In the genomic region with DNA sequence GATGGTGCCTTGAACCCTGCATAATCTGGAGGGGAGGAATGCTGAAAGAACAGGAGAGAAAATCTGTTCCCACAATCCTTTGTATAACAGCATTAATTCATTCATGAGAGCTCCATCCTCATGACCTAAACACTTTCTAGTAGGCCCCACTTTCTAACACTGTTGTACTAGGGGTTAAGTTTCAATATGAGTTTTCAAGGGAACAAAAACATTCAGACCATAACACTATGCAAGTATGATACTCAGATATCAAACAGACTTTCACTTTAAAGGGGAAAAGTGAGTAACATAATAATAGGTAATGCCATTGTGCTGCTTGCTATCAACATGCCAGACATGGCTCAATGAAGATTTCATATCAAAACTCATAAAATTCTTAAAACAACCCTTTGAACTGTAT, we compare ENCODE assay signal across 15 cellular contexts. TPM values are rescaled to one million over a fixed set of nuclear protein-coding genes. Genes with fewer than 3 reads are reported as not detected.
DNase-seq lines count a peak whose midpoint lies in the region; ATAC-seq lines count a peak whose summit lies in the region.
"Had no signal": no experiment of that assay in that cellular context is flagged by ENCODE, and none has a peak within 500 bp of the region (broad histone marks: within the 10 kb centered on the region; RNA-seq: fewer than 3 reads in every experiment).

No MANE protein-coding gene starts in this region.

- H3K27ac Mint-ChIP-seq in activated T-cell treated with anti-CD3 and anti-CD28 coated beads, Interleukin-2, amount 50 U/mL, for 72 hours, result no peak overlapping the region
- no peak overlapping the region for H3K27ac Mint-ChIP-seq in effector memory CD8-positive, alpha-beta T cell
- H3K27ac Mint-ChIP-seq in activated T-helper 17 cell treated with anti-CD3 and anti-CD28 coated beads, Interleukin-2, amount 50 U/mL, for 72 hours, result no peak overlapping the region
- H3K27ac Mint-ChIP-seq: activated naive CD4-positive, alpha-beta T cell treated with anti-CD3 and anti-CD28 coated beads, Interleukin-2, amount 50 U/mL, for 24 hours had no signal

- peak; percentile 69 to 77 for ATAC-seq in activated T-cell treated with anti-CD3 and anti-CD28 coated beads, Interleukin-2, amount 50 U/mL, for 72 hours (replicated peaks in 1 of 2)
- ATAC-seq in HG02870 (IDR thresholded peaks at IDR 0.05; ENCODE audit: unreplicated experiment) (peak; percentile 26), HG03460 (IDR thresholded peaks at IDR 0.05; ENCODE audit: unreplicated experiment) (peak; percentile 26)
- no peak for ATAC-seq in effector memory CD8-positive, alpha-beta T cell (replicated peaks)
- ATAC-seq in activated T-helper 17 cell treated with anti-CD3 and anti-CD28 coated beads, Interleukin-2, amount 50 U/mL, for 72 hours (replicated peaks), result no peak

- peaks cover 3 to 4% of the 10 kb centered on the region in 2 donors for H3K9me3 Mint-ChIP-seq in activated T-cell treated with anti-CD3 and anti-CD28 coated beads, Interleukin-2, amount 50 U/mL, for 72 hours
- peaks cover 0 to 5% of the 10 kb centered on the region in 2 donors for H3K9me3 Mint-ChIP-seq in effector memory CD8-positive, alpha-beta T cell
- no peaks in the 10 kb centered on the region for H3K9me3 Mint-ChIP-seq in activated T-helper 17 cell treated with anti-CD3 and anti-CD28 coated beads, Interleukin-2, amount 50 U/mL, for 72 hours
- H3K9me3 Mint-ChIP-seq: activated naive CD4-positive, alpha-beta T cell treated with anti-CD3 and anti-CD28 coated beads, Interleukin-2, amount 50 U/mL, for 24 hours had no signal

- peaks cover 4 to 5% of the 10 kb centered on the region in 2 donors for H3K36me3 Mint-ChIP-seq in activated T-cell treated with anti-CD3 and anti-CD28 coated beads, Interleukin-2, amount 50 U/mL, for 72 hours (ENCODE audit: insufficient read depth in 2 of 2)
- no peaks in the 10 kb centered on the region for H3K36me3 Mint-ChIP-seq in effector memory CD8-positive, alpha-beta T cell (ENCODE audit: insufficient read depth)
- H3K36me3 Mint-ChIP-seq in activated T-helper 17 cell treated with anti-CD3 and anti-CD28 coated beads, Interleukin-2, amount 50 U/mL, for 72 hours (ENCODE audit: low read depth), result no peaks in the 10 kb centered on the region

- no peaks in the 10 kb centered on the region for H3K27me3 Mint-ChIP-seq in activated T-cell treated with anti-CD3 and anti-CD28 coated beads, Interleukin-2, amount 50 U/mL, for 72 hours (ENCODE audit: low read depth)
- H3K27me3 Mint-ChIP-seq in effector memory CD8-positive, alpha-beta T cell, result no peaks in the 10 kb centered on the region
- no peaks in the 10 kb centered on the region for H3K27me3 Mint-ChIP-seq in activated T-helper 17 cell treated with anti-CD3 and anti-CD28 coated beads, Interleukin-2, amount 50 U/mL, for 72 hours
- H3K27me3 Mint-ChIP-seq: activated naive CD4-positive, alpha-beta T cell treated with anti-CD3 and anti-CD28 coated beads, Interleukin-2, amount 50 U/mL, for 24 hours had no signal

- no peak overlapping the region for H3K4me3 Mint-ChIP-seq in activated T-cell treated with anti-CD3 and anti-CD28 coated beads, Interleukin-2, amount 50 U/mL, for 72 hours
- no peak overlapping the region for H3K4me3 Mint-ChIP-seq in effector memory CD8-positive, alpha-beta T cell
- H3K4me3 Mint-ChIP-seq in activated T-helper 17 cell treated with anti-CD3 and anti-CD28 coated beads, Interleukin-2, amount 50 U/mL, for 72 hours, result no peak overlapping the region
- H3K4me3 Mint-ChIP-seq: activated naive CD4-positive, alpha-beta T cell treated with anti-CD3 and anti-CD28 coated beads, Interleukin-2, amount 50 U/mL, for 24 hours had no signal

- peaks cover 36% of the 10 kb centered on the region for H3K4me1 Mint-ChIP-seq in activated T-cell treated with anti-CD3 and anti-CD28 coated beads, Interleukin-2, amount 50 U/mL, for 72 hours (ENCODE audit: low read depth)
- peaks cover 4 to 9% of the 10 kb centered on the region in 2 donors for H3K4me1 Mint-ChIP-seq in effector memory CD8-positive, alpha-beta T cell (ENCODE audit: low read depth in 2 of 2)
- peaks cover 6% of the 10 kb centered on the region for H3K4me1 Mint-ChIP-seq in activated T-helper 17 cell treated with anti-CD3 and anti-CD28 coated beads, Interleukin-2, amount 50 U/mL, for 72 hours

- no peak for DNase-seq in activated T-cell treated with anti-CD3 and anti-CD28 coated beads, Interleukin-2, amount 50 U/mL, for 72 hours
- DNase-seq in activated T-cell treated with anti-CD3 and anti-CD28 coated beads for 4 hours, result no peak
- DNase-seq in SIG-M5 treated with dmso at 0.1 percent for 504 hours (lab: John Stamatoyannopoulos, UW; ENCODE audit: unreplicated experiment), result no peak
- DNase-seq in stimulated activated CD4-positive, alpha-beta T cell treated with anti-CD3 and anti-CD28 coated beads, Interleukin-12 subunit alpha, Interleukin-12 subunit beta, amount 100 ng/mL, for 4 hours, result no peak
- no peak for DNase-seq in effector memory CD8-positive, alpha-beta T cell
- DNase-seq: GM23248, Karpas-422, NCI-H748 treated with DMSO at 0.1 percent for 48 hours had no signal

RNA-seq across cellular contexts. Expression of a gene that starts 32.4 kb away (rescaled TPM):
- under 1 TPM in 1 of 2 donors, not detected in 1; 0.34 TPM for total RNA-seq in activated T-cell treated with anti-CD3 and anti-CD28 coated beads, Interleukin-2, amount 50 U/mL, for 72 hours
- not detected for total RNA-seq in activated T-helper 17 cell treated with anti-CD3 and anti-CD28 coated beads, Interleukin-2, amount 50 U/mL, for 72 hours
- total RNA-seq: A673, epithelial cell of proximal tubule, GM23248, osteocyte had no signal

RNA-seq across cellular contexts. Expression of a gene that starts 42.7 kb away (rescaled TPM):
- 10 to 100 TPM; 48.7 to 65.5 TPM for total RNA-seq in activated T-cell treated with anti-CD3 and anti-CD28 coated beads, Interleukin-2, amount 50 U/mL, for 72 hours
- total RNA-seq in activated T-helper 17 cell treated with anti-CD3 and anti-CD28 coated beads, Interleukin-2, amount 50 U/mL, for 72 hours, result 10 to 100 TPM; 22.6 to 48.0 TPM

Comparison
In these comparisons a context has a peak if more than half of its experiments do, and no peak if none do; other contexts are left out.
1. ATAC-seq: peak in activated T-cell treated with anti-CD3 and anti-CD28 coated beads, Interleukin-2, amount 50 U/mL, for 72 hours (2 of 2), HG02870 (single experiment) and HG03460 (single experiment); none in effector memory CD8-positive, alpha-beta T cell (single experiment) and activated T-helper 17 cell treated with anti-CD3 and anti-CD28 coated beads, Interleukin-2, amount 50 U/mL, for 72 hours (single experiment).